Comparison of ENCODE assay signal across 8 cellular contexts in the genomic region with DNA sequence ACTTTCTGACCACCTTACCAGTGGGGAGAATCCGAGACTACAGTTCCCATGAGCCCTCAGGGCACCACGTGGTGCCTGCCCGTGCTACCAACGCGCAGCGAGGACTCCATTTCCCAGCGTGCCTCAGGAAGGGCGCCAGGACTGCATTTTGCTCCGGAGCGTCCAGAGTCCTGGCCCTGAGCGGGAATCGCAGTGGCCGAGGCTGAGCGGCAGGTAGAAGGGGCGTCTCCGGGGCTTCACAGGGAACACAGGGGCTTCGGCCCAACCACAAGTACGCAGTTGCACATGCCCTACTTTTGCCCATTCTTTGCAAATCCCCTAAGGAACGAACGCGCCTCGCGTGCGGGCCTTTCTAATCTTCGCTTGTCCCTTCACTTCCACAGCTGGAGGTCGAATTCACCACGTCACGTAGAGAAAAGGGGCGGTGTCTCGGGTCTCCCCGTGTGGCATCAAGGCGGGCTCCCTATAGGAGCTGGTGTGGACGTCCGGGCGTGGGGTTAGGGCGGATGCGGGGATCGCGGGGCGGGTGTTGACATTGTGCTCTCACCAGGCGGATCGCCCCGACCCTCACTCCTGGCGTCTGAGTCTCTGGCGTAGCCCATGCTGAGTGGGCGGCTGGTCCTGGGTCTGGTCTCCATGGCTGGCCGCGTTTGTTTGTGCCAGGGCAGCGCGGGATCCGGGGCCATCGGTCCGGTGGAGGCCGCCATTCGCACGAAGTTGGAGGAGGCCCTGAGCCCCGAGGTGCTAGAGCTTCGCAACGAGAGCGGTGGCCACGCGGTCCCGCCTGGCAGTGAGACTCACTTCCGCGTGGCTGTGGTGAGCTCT. TPM values are rescaled to one million over a fixed set of nuclear protein-coding genes. Genes with fewer than 3 reads are reported as not detected.
DNase-seq lines count a peak whose midpoint lies in the region; ATAC-seq, FAIRE-seq and TF ChIP-seq lines count a peak whose summit lies in the region.

A gene with protein sequence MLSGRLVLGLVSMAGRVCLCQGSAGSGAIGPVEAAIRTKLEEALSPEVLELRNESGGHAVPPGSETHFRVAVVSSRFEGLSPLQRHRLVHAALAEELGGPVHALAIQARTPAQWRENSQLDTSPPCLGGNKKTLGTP (plus strand): TSS at position 109 of the 825 bp plus-strand sequence. CDS start 492 bp downstream, at position 601.

- H3K27ac ChIP-seq in A673 (ENCODE audit: low read depth, low read length, poor library complexity, severe bottlenecking) (peak within 1 kb of the TSS; percentile 75), kidney (ENCODE audit: low read depth in 2 of 2, low read length in 2 of 2) (peak within 1 kb of the TSS; percentile 90)

- TSS peak; percentile 55 for BruUV-seq in A673 (replicated peaks; lab: Mats Ljungman, UMichigan)

- peak within 1 kb of the TSS; percentile 65 to 85 for H3K9ac ChIP-seq in kidney (ENCODE audit: low read length in 2 of 2)

- ATAC-seq in GM18907 (IDR thresholded peaks at IDR 0.05; ENCODE audit: unreplicated experiment) (peak; percentile 93), HG03196 (IDR thresholded peaks at IDR 0.05; ENCODE audit: unreplicated experiment) (peak; percentile 93)

- TF ChIP-seq CTCF in A673 (conservative IDR thresholded peaks at IDR 0.05; ENCODE audit: low read depth, low read length) (no peak), chondrocyte (IDR thresholded peaks at IDR 0.05) (no peak), kidney (IDR thresholded peaks at IDR 0.05; ENCODE audit: borderline replicate concordance, extremely low read depth, insufficient read depth) (no peak)

- CTCF ChIA-PET in A673 (lab: Charles Lee): interaction anchor here (0.9 kb wide), 1 partner anchor 43 kb away, joined by 4 read pairs; no protein-coding TSS in a partner anchor

- peak within 1 kb of the TSS; percentile 93 for H3K27ac Mint-ChIP-seq in chondrocyte (ENCODE audit: unreplicated experiment)

- H3K4me1 Mint-ChIP-seq in chondrocyte (ENCODE audit: low read depth): peaks cover 17% of the 10 kb centered on the region

- H3K36me3 ChIP-seq in A673 (ENCODE audit: insufficient read depth, low read length, poor library complexity, severe bottlenecking) (no peaks in the 10 kb centered on the region), kidney (ENCODE audit: control insufficient read depth in 1 of 2, insufficient read depth in 2 of 2, low read length in 2 of 2) (no peaks in the 10 kb centered on the region)

- peaks cover 5% of the 10 kb centered on the region for H3K4me1 ChIP-seq in A673 (ENCODE audit: insufficient read depth, low read length, poor library complexity, severe bottlenecking)
- H3K4me1 ChIP-seq in kidney (ENCODE audit: control insufficient read depth in 1 of 2, insufficient read depth in 1 of 2, low read depth in 1 of 2, low read length in 2 of 2): peaks cover 6% of the 10 kb centered on the region in 2 donors

- H3K4me3 Mint-ChIP-seq in chondrocyte (ENCODE audit: unreplicated experiment): peak within 1 kb of the TSS; percentile 76

- H3K36me3 Mint-ChIP-seq in chondrocyte (ENCODE audit: low read depth): peaks cover 3% of the 10 kb centered on the region

- POLR2A ChIA-PET in A673 (lab: Charles Lee; ENCODE audit: low non-redundant PET): interaction anchor here (1.1 kb wide), 1 partner anchor 13 kb away, joined by 3 read pairs; a partner anchor contains a TSS

- no peaks in the 10 kb centered on the region for H3K9me3 ChIP-seq in A673 (ENCODE audit: low read depth, low read length, poor library complexity, severe bottlenecking)
- H3K9me3 ChIP-seq in kidney (ENCODE audit: control insufficient read depth in 1 of 2, low read length in 2 of 2): no peaks in the 10 kb centered on the region

- H3K9me3 Mint-ChIP-seq in chondrocyte (ENCODE audit: low read depth): no peaks in the 10 kb centered on the region

- intact Hi-C loops in A673 (cut with micrococcal nuclease; ENCODE audit: unreplicated experiment): loop anchor here (5.0 to 10.0 kb wide), 2 partner anchors 148 to 265 kb away; no protein-coding TSS in a partner anchor
- intact Hi-C loops in kidney (cut with DNase I): no loop called here

- H3K4me3 ChIP-seq in A673 (ENCODE audit: low read depth, low read length, poor library complexity, severe bottlenecking) (peak within 1 kb of the TSS; percentile 51), kidney (ENCODE audit: low read length in 2 of 2) (peak within 1 kb of the TSS; percentile 79 to 83)

- DNase-seq in A673 (ENCODE audit: low spot score) (peak; percentile 97), NCI-H345 treated with DMSO at 0.1 percent for 48 hours (lab: John Stamatoyannopoulos, UW; ENCODE audit: unreplicated experiment) (peak; percentile 98), chondrocyte (ENCODE audit: low spot score) (peak; percentile 96), kidney (peak; percentile 97)
- peak; percentile 61 to 63 for DNase-seq in activated CD4-positive, alpha-beta T cell treated with anti-CD3 and anti-CD28 coated beads for 24 hours (ENCODE audit: low read depth in 2 of 2)
- DNase-seq in stimulated activated CD4-positive, alpha-beta T cell treated with anti-CD3 and anti-CD28 coated beads, Interleukin-15, amount 100 ng/mL, for 24 hours: peak; percentile 88

- H3K27me3 ChIP-seq in A673 (replicated peaks; ENCODE audit: insufficient read depth, low read depth, low read length, poor library complexity): no peaks in the 10 kb centered on the region

- FAIRE-seq in kidney (lab: Jason Lieb, UNC): peak; percentile 55

- H3K27me3 Mint-ChIP-seq in chondrocyte (ENCODE audit: low read depth): no peaks in the 10 kb centered on the region

RNA-seq across cellular contexts. Expression of the gene that starts here (rescaled TPM):
- total RNA-seq in A673 (2021) (15.7 and 18.8 TPM in 2 replicates), chondrocyte (9.4 to 11.5 TPM (median 10.5 TPM) in 3 replicates), kidney (14.3 TPM)
- 44.0 TPM for polyA plus RNA-seq in kidney (ENCODE audit: insufficient read depth, low read depth, low replicate concordance)

Comparison
In these comparisons a context has a peak if more than half of its experiments do, and no peak if none do; other contexts are left out.
1. Peak in every context shown above with its lines: DNase-seq, ATAC-seq, H3K4me3 ChIP-seq and H3K27ac ChIP-seq.